2 cellular contexts compared by ENCODE assay signal in the genomic region with DNA sequence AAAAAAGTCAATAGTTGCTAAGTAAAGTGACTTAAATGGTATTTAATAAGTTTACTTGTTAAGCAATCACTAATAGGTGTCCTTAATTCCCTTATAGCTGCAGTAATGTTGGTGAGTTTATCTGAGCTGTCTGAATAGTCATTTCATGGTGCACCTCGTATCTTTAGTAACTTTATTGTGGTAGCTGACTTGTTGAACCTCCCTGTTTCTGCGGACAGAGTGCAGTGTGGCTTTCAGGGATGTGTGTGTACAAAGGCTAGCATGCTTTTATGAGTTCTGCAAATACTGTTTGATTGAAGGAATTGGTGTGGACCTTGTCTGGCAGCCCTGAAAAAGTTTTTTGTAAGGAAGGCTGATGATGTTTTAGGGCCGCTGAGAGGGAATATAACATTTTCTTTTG.
TF ChIP-seq lines count a peak whose summit lies in the region.

No MANE protein-coding gene starts in this region.

TF ChIP-seq in A549, 52 proteins besides CTCF, POLR2A, EP300 and RAD21:
- TF ChIP-seq RCOR1 (IDR thresholded peaks at IDR 0.05; ENCODE audit: low read depth, low read length) (no peak), BHLHE40 (IDR thresholded peaks at IDR 0.05; ENCODE audit: low read depth, low read length) (no peak), HEYL (CRISPR knock-in tag; IDR thresholded peaks at IDR 0.05) (no peak), POLR2AphosphoS2 (conservative IDR thresholded peaks at IDR 0.05; ENCODE audit: low read length) (no peak), HDAC2 (IDR thresholded peaks at IDR 0.05) (no peak), CHD2 (IDR thresholded peaks at IDR 0.05; ENCODE audit: low read length, partially characterized antibody) (no peak), FOXS1 (CRISPR knock-in tag; IDR thresholded peaks at IDR 0.05) (no peak), TFCP2L1 (CRISPR knock-in tag; IDR thresholded peaks at IDR 0.05) (no peak), SREBF2 (IDR thresholded peaks at IDR 0.05) (no peak), HES2 (IDR thresholded peaks at IDR 0.05) (no peak), HOXB5 (CRISPR knock-in tag; IDR thresholded peaks at IDR 0.05) (no peak), MAZ (IDR thresholded peaks at IDR 0.05; ENCODE audit: borderline replicate concordance, low read depth, low read length) (no peak), RARB (CRISPR knock-in tag; IDR thresholded peaks at IDR 0.05) (no peak), ZC3H11A (IDR thresholded peaks at IDR 0.05) (no peak)
- TF ChIP-seq, protein P1, sequence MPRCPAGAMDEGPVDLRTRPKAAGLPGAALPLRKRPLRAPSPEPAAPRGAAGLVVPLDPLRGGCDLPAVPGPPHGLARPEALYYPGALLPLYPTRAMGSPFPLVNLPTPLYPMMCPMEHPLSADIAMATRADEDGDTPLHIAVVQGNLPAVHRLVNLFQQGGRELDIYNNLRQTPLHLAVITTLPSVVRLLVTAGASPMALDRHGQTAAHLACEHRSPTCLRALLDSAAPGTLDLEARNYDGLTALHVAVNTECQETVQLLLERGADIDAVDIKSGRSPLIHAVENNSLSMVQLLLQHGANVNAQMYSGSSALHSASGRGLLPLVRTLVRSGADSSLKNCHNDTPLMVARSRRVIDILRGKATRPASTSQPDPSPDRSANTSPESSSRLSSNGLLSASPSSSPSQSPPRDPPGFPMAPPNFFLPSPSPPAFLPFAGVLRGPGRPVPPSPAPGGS (IDR thresholded peaks at IDR 0.05): no peak
- TF ChIP-seq, protein P2, sequence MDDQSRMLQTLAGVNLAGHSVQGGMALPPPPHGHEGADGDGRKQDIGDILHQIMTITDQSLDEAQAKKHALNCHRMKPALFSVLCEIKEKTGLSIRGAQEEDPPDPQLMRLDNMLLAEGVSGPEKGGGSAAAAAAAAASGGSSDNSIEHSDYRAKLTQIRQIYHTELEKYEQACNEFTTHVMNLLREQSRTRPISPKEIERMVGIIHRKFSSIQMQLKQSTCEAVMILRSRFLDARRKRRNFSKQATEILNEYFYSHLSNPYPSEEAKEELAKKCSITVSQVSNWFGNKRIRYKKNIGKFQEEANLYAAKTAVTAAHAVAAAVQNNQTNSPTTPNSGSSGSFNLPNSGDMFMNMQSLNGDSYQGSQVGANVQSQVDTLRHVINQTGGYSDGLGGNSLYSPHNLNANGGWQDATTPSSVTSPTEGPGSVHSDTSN (IDR thresholded peaks at IDR 0.05): no peak

TF ChIP-seq in H1, 55 proteins besides CTCF, POLR2A, EP300 and RAD21:
- TF ChIP-seq YY1 (IDR thresholded peaks at IDR 0.05; ENCODE audit: low read depth, low read length): no peak
- no peak for TF ChIP-seq CHD1 (IDR thresholded peaks at IDR 0.05; ENCODE audit: low read depth, low read length)
- TF ChIP-seq NRF1 (IDR thresholded peaks at IDR 0.05; ENCODE audit: low read depth, low read length): no peak
